In the genomic region with DNA sequence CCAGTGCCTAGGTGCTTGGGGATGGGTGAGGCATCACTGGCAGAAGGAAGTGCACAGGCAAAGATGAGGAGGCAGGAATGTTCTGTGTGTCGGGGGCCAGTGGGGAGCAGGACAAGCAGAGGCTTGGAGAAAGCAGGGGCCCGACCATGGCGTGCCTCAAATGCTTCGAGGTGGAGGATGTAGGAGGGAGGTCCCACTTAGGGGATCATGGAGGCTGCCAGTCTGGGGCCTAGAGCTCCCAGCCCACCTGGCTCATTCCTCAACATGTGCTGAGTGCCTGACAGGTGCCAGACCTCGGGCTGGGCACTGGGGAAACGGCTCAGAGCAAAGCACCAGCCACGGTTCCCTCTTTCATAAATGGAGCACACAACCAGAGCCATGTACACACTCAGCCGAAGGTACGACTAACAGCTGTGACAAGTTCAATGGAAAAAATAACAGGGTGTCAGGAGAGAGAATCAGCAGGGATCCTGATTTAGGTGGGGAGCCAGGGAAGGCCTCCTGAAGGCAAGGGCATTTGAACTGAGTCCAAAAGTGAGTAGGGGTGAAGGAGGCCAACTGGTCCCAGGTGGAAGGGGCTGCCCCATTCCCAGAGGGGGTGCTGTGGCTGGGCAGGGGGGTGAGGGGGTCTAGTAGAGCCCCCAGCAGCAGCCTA, we compare ENCODE assay signal across 25 cellular contexts.
DNase-seq lines count a peak whose midpoint lies in the region; ATAC-seq and TF ChIP-seq lines count a peak whose summit lies in the region.
"Had no signal": no experiment of that assay in that cellular context is flagged by ENCODE, and none has a peak within 500 bp of the region (broad histone marks: within the 10 kb centered on the region; RNA-seq: fewer than 3 reads in every experiment).

No MANE protein-coding gene starts in this region.

- peak; percentile 62 for DNase-seq in cardiac septum (ENCODE audit: low spot score)
- no peak for DNase-seq in left cardiac atrium
- no peak for DNase-seq in neural progenitor cell (ENCODE audit: low spot score)
- peak; percentile 38 for DNase-seq in upper lobe of right lung
- no peak for DNase-seq in GM23248
- no peak for DNase-seq in pons (ENCODE audit: low spot score)
- DNase-seq: activated CD4-positive, alpha-beta T cell treated with anti-CD3 and anti-CD28 coated beads, Interleukin-2, amount 50 U/mL, for 48 hours; activated naive CD4-positive, alpha-beta T cell; activated T-cell treated with anti-CD3 and anti-CD28 coated beads for 4 hours; DMS53; gastrocnemius medialis; H7; NCI-H1436 treated with DMSO at 0.1 percent for 48 hours; NCI-H226; nephron progenitor cell; ovary; PC-9; T-helper 17 cell; transverse colon had no signal

- intact Hi-C loops in cardiac septum (cut with DNase I) (no loop called here), left cardiac atrium (cut with DNase I) (no loop called here), upper lobe of right lung (cut with DNase I) (no loop called here)

- H3F3A ChIP-seq in neural progenitor cell (ENCODE audit: low read depth) (no peaks in the 10 kb centered on the region), GM23248 (ENCODE audit: insufficient read depth) (no peaks in the 10 kb centered on the region)

- peaks cover 4% of the 10 kb centered on the region for H3K27me3 Mint-ChIP-seq in activated T-helper 17 cell treated with anti-CD3 and anti-CD28 coated beads, Interleukin-2, amount 50 U/mL, for 72 hours
- H3K27me3 Mint-ChIP-seq in neural progenitor cell (ENCODE audit: insufficient read depth, low read depth): peaks cover 9% of the 10 kb centered on the region

- no peak for ATAC-seq in left cardiac atrium
- no peak for ATAC-seq in activated T-helper 17 cell treated with anti-CD3 and anti-CD28 coated beads, Interleukin-2, amount 50 U/mL, for 72 hours (replicated peaks)
- ATAC-seq in upper lobe of right lung: no peak
- ATAC-seq: gastrocnemius medialis, HepG2, Right ventricle myocardium inferior, T-helper 17 cell had no signal

- H3K9me3 ChIP-seq in neural progenitor cell (ENCODE audit: low read depth) (no peaks in the 10 kb centered on the region), upper lobe of right lung (no peaks in the 10 kb centered on the region), GM23248 (ENCODE audit: low read depth) (no peaks in the 10 kb centered on the region)
- H3K9me3 ChIP-seq: BLaER1, gastrocnemius medialis, ovary, transverse colon had no signal

- no peaks in the 10 kb centered on the region for H3K9me3 Mint-ChIP-seq in activated T-helper 17 cell treated with anti-CD3 and anti-CD28 coated beads, Interleukin-2, amount 50 U/mL, for 72 hours
- H3K9me3 Mint-ChIP-seq in neural progenitor cell: no peaks in the 10 kb centered on the region
- H3K9me3 Mint-ChIP-seq: brain, nephron progenitor cell had no signal

- H3K27ac ChIP-seq in neural progenitor cell: no peak overlapping the region
- no peak overlapping the region for H3K27ac ChIP-seq in upper lobe of right lung
- no peak overlapping the region for H3K27ac ChIP-seq in GM23248
- H3K27ac ChIP-seq: BLaER1, gastrocnemius medialis, ovary, PC-9, transverse colon had no signal

- no peaks in the 10 kb centered on the region for H4K20me1 ChIP-seq in neural progenitor cell (ENCODE audit: low read depth)
- no peaks in the 10 kb centered on the region for H4K20me1 ChIP-seq in GM23248 (ENCODE audit: insufficient read depth)
- H4K20me1 ChIP-seq: BLaER1 had no signal

- no peak overlapping the region for H3K9ac ChIP-seq in neural progenitor cell
- H3K9ac ChIP-seq in GM23248: no peak overlapping the region
- H3K9ac ChIP-seq: BLaER1 had no signal

- no peaks in the 10 kb centered on the region for H3K9me2 ChIP-seq in GM23248 (ENCODE audit: insufficient read depth)

- H3K4me1 ChIP-seq in neural progenitor cell (peaks cover under 1% of the 10 kb centered on the region), upper lobe of right lung (no peaks in the 10 kb centered on the region), GM23248 (ENCODE audit: insufficient read depth) (peaks cover 10% of the 10 kb centered on the region)
- H3K4me1 ChIP-seq: gastrocnemius medialis had no signal

- H3K36me3 Mint-ChIP-seq in activated T-helper 17 cell treated with anti-CD3 and anti-CD28 coated beads, Interleukin-2, amount 50 U/mL, for 72 hours (ENCODE audit: low read depth): no peaks in the 10 kb centered on the region
- H3K36me3 Mint-ChIP-seq in neural progenitor cell: no peaks in the 10 kb centered on the region
- H3K36me3 Mint-ChIP-seq: brain had no signal

- no peak for TF ChIP-seq CTCF in neural progenitor cell (IDR thresholded peaks at IDR 0.05)
- TF ChIP-seq CTCF in upper lobe of right lung (IDR thresholded peaks at IDR 0.05): no peak

- H3K4me2 ChIP-seq in neural progenitor cell (no peak overlapping the region), GM23248 (ENCODE audit: unreplicated experiment) (no peak overlapping the region)
- H3K4me2 ChIP-seq: PC-9 had no signal

- no peak overlapping the region for H3K4me3 Mint-ChIP-seq in activated T-helper 17 cell treated with anti-CD3 and anti-CD28 coated beads, Interleukin-2, amount 50 U/mL, for 72 hours
- H3K4me3 Mint-ChIP-seq in neural progenitor cell: no peak overlapping the region
- H3K4me3 Mint-ChIP-seq: brain, nephron progenitor cell, T-helper 17 cell had no signal

- H2AFZ ChIP-seq in neural progenitor cell (replicated peaks) (no peak overlapping the region), GM23248 (no peak overlapping the region)
- H2AFZ ChIP-seq: PC-9 had no signal

- in situ Hi-C loops in GM23248 (cut with MboI): no loop called here

- no peaks in the 10 kb centered on the region for H3K27me3 ChIP-seq in neural progenitor cell
- no peaks in the 10 kb centered on the region for H3K27me3 ChIP-seq in upper lobe of right lung
- H3K27me3 ChIP-seq in GM23248 (replicated peaks; ENCODE audit: insufficient read depth): no peaks in the 10 kb centered on the region
- H3K27me3 ChIP-seq: BLaER1, gastrocnemius medialis, ovary, transverse colon had no signal

- no peaks in the 10 kb centered on the region for H3K79me2 ChIP-seq in neural progenitor cell (ENCODE audit: low read depth)
- no peaks in the 10 kb centered on the region for H3K79me2 ChIP-seq in GM23248 (ENCODE audit: insufficient read depth)

- peaks cover 13% of the 10 kb centered on the region for H3K4me1 Mint-ChIP-seq in activated T-helper 17 cell treated with anti-CD3 and anti-CD28 coated beads, Interleukin-2, amount 50 U/mL, for 72 hours
- H3K4me1 Mint-ChIP-seq in neural progenitor cell: peaks cover 26% of the 10 kb centered on the region

- H3K27ac Mint-ChIP-seq in activated T-helper 17 cell treated with anti-CD3 and anti-CD28 coated beads, Interleukin-2, amount 50 U/mL, for 72 hours: peak overlapping the region; percentile 18
- H3K27ac Mint-ChIP-seq in neural progenitor cell: peak overlapping the region; percentile 47
- H3K27ac Mint-ChIP-seq: nephron progenitor cell had no signal

- 78 to 83% methylated on average over 9 of the region's 9 CpGs for WGBS in GM23248 (ENCODE audit: low coverage in 1 of 2, low lambda C conversion rate in 2 of 2, missing lambda C conversion rate in 2 of 2), 2 experiments

- no peaks in the 10 kb centered on the region for H3K36me3 ChIP-seq in neural progenitor cell
- H3K36me3 ChIP-seq in upper lobe of right lung: no peaks in the 10 kb centered on the region
- H3K36me3 ChIP-seq in GM23248 (ENCODE audit: low read depth): no peaks in the 10 kb centered on the region
- H3K36me3 ChIP-seq: BLaER1, gastrocnemius medialis, ovary, transverse colon had no signal

- H3K4me3 ChIP-seq in neural progenitor cell (no peak overlapping the region), upper lobe of right lung (no peak overlapping the region), GM23248 (no peak overlapping the region)
- H3K4me3 ChIP-seq: BLaER1, gastrocnemius medialis, lung, ovary, PC-9, transverse colon had no signal

Comparison
In these comparisons a context has a peak if more than half of its experiments do, and no peak if none do; other contexts are left out.
1. DNase-seq: peak in cardiac septum (single experiment) and upper lobe of right lung (single experiment); none in left cardiac atrium (single experiment), neural progenitor cell (single experiment), GM23248 (single experiment) and pons (single experiment).